ENCODE assay signal across 8 cellular contexts in the genomic region with DNA sequence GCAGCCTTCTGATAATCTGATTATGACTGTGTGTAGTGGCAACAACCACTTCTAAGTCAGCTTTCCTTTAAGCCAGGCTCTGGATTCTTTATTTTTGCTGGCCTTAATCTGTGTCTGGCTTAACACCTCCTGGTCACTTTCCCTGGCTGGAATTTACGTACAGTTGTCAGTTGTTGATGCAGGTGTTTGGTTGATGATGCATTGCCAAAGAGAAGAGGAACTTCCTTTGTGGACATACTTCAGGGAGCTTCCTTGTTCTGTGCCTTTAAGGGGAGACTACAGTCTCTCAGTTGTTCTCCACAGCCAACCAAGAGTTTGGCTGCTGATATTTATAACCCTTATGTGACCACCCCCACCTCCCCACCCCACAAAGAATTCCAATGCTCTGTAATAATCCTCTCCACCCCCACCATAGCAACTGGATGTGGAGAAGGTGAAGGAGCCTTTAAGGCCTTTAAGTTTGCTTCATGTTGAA.
DNase-seq lines count a peak whose midpoint lies in the region; ATAC-seq and TF ChIP-seq lines count a peak whose summit lies in the region.

No MANE protein-coding gene starts in this region.

- in situ Hi-C loops in GM13976 (cut with MboI; ENCODE audit: low sequenced_read_pairs, unreplicated experiment) = no loop called here

- TF ChIP-seq POLR2A in HCT116 (IDR thresholded peaks at IDR 0.05; ENCODE audit: borderline replicate concordance, extremely low read depth, insufficient read depth, insufficient read length) = no peak
- no peak for TF ChIP-seq POLR2A in gastroesophageal sphincter (IDR thresholded peaks at IDR 0.05)
- no peak for TF ChIP-seq POLR2A in sigmoid colon (IDR thresholded peaks at IDR 0.05)

- no peaks in the 10 kb centered on the region; the same call in 1 of the 2 replicates for H3K9me2 ChIP-seq in HCT116 (ENCODE audit: insufficient read depth)

- peaks cover 21% of the 10 kb centered on the region for H3K79me2 ChIP-seq in HCT116 (ENCODE audit: insufficient read depth, low read length)

- RAD21 ChIA-PET in HCT116 (lab: Charles Lee; ENCODE audit: low non-redundant PET in 1 of 2, low total read pairs in 2 of 2, uncharacterized antibody in 2 of 2, unreplicated experiment in 2 of 2) = interaction anchor here in 1 of 2 experiments (0.7 to 1.8 kb wide), 2 partner anchors 15 to 568 kb away, joined by 3 to 6 read pairs; no protein-coding TSS in a partner anchor

- TF ChIP-seq RAD21 in HCT116 (IDR thresholded peaks at IDR 0.05; ENCODE audit: low read depth) = no peak

- CTCF ChIA-PET in HCT116 (lab: Charles Lee) = interaction anchor here (1.0 to 2.8 kb wide), 6 partner anchors 10 to 258 kb away, joined by 3 to 9 read pairs (median 4); no protein-coding TSS in a partner anchor

- H3K9me3 ChIP-seq in HCT116 (ENCODE audit: control insufficient read depth in 1 of 2, insufficient read depth in 1 of 2, low read depth in 1 of 2, low read length in 2 of 2) (no peaks in the 10 kb centered on the region), SJSA1 (replicated peaks) (no peaks in the 10 kb centered on the region), gastroesophageal sphincter (no peaks in the 10 kb centered on the region), sigmoid colon (no peaks in the 10 kb centered on the region)

- POLR2A ChIA-PET in HCT116 (lab: Charles Lee) = interaction anchor here (1.1 to 2.5 kb wide), 2 partner anchors 11 to 15 kb away, joined by 3 to 18 read pairs; no protein-coding TSS in a partner anchor

- 0% methylated on average over 1 of the region's 1 CpG for WGBS in gastroesophageal sphincter (ENCODE audit: low coverage in 1 of 2), 2 donors
- 2 to 25% methylated on average over 1 of the region's 1 CpG for WGBS in sigmoid colon, 2 donors

- no TSS peak for BruUV-seq in HCT116 (replicated peaks; lab: Mats Ljungman, UMichigan)

- no peaks in the 10 kb centered on the region for H4K20me1 ChIP-seq in HCT116 (ENCODE audit: insufficient read depth)

- TF ChIP-seq CTCF in HCT116 (IDR thresholded peaks at IDR 0.05 in 2 of 3, conservative IDR thresholded peaks at IDR 0.05 in 1 of 3; ENCODE audit: borderline replicate concordance in 1 of 3, insufficient read depth in 1 of 3, low read depth in 2 of 3, low read length in 2 of 3) (no peak), gastroesophageal sphincter (IDR thresholded peaks at IDR 0.05) (no peak), sigmoid colon (IDR thresholded peaks at IDR 0.05) (no peak), GM13976 (IDR thresholded peaks at IDR 0.05; ENCODE audit: borderline replicate concordance, control extremely low read depth, extremely low read depth, insufficient read depth, missing control alignments) (no peak)

- H3K4me1 ChIP-seq in HCT116 (ENCODE audit: control insufficient read depth in 1 of 2, insufficient read depth in 2 of 2, low read length in 2 of 2) (peaks cover 86 to 95% of the 10 kb centered on the region in 2 experiments), SJSA1 (replicated peaks) (peaks cover 82% of the 10 kb centered on the region), gastroesophageal sphincter (peaks cover 46 to 97% (median 66%) of the 10 kb centered on the region in 3 donors), sigmoid colon (peaks cover 0 to 91% (median 83%) of the 10 kb centered on the region in 4 donors)

- peak overlapping the region; percentile 74 for H3K4me2 ChIP-seq in HCT116 (ENCODE audit: low read length)

- H3K27ac ChIP-seq in HCT116 (ENCODE audit: low read depth, low read length) (peak overlapping the region; percentile 91), SJSA1 (peak overlapping the region; percentile 49), gastroesophageal sphincter (peak overlapping the region; percentile 57 to 84 (median 80)), sigmoid colon (peak overlapping the region; percentile 62 to 84 (median 75))

- TF ChIP-seq EP300 in gastroesophageal sphincter (IDR thresholded peaks at IDR 0.05) (no peak), sigmoid colon (IDR thresholded peaks at IDR 0.05) (no peak)

- intact Hi-C loops in HCT116 (cut with micrococcal nuclease) (loop anchor here (10.0 kb wide), 1 partner anchor 1921 kb away; the partner anchor contains the start of gene ZC3H12A), sigmoid colon (cut with DNase I) (no loop called here)

- H3K27me3 ChIP-seq in HCT116 (ENCODE audit: insufficient read depth, low read length) (no peaks in the 10 kb centered on the region), SJSA1 (replicated peaks) (no peaks in the 10 kb centered on the region), gastroesophageal sphincter (no peaks in the 10 kb centered on the region), sigmoid colon (no peaks in the 10 kb centered on the region)

- ATAC-seq in HCT116 = peak; percentile 49
- no peak for ATAC-seq in gastroesophageal sphincter
- ATAC-seq in GM21723 (IDR thresholded peaks at IDR 0.05; ENCODE audit: unreplicated experiment) = no peak

- no peak overlapping the region for H2AFZ ChIP-seq in HCT116 (ENCODE audit: low read depth, low read length, poor library complexity, severe bottlenecking)

- DNase-seq in HCT116 (ENCODE audit: low read depth, low spot score) = peak; percentile 77
- peak; percentile 58 to 62 for DNase-seq in SJSA1 (ENCODE audit: low read depth in 1 of 2, low spot score in 2 of 2)
- DNase-seq in sigmoid colon = no peak
- DNase-seq in GM13976 (ENCODE audit: low spot score) = no peak
- no peak for DNase-seq in midbrain (lab: John Stamatoyannopoulos, UW)
- DNase-seq in activated effector memory CD4-positive, alpha-beta T cell treated with anti-CD3 and anti-CD28 coated beads, Interleukin-2, amount 50 U/mL, for 16 hours = no peak

- H3K36me3 ChIP-seq in HCT116 (ENCODE audit: control insufficient read depth in 1 of 2, insufficient read depth in 2 of 2, low read length in 2 of 2) (no peaks in the 10 kb centered on the region), SJSA1 (peaks cover 19% of the 10 kb centered on the region), gastroesophageal sphincter (no peaks in the 10 kb centered on the region), sigmoid colon (peaks cover 0 to 2% (median 0%) of the 10 kb centered on the region in 4 donors)

- H3K9ac ChIP-seq in HCT116 (ENCODE audit: low read length) = peak overlapping the region; percentile 53

- H3K4me3 ChIP-seq in HCT116 (replicated peaks in 1 of 2; ENCODE audit: low read depth in 1 of 2, low read length in 2 of 2) (peak overlapping the region; percentile 4 to 44; a peak in 3 of 4 replicates), SJSA1 (no peak overlapping the region), gastroesophageal sphincter (no peak overlapping the region), sigmoid colon (no peak overlapping the region)

TF ChIP-seq in HCT116, 20 proteins besides CTCF, POLR2A, EP300 and RAD21 (continues in another document):
- peak; percentile 76 for TF ChIP-seq EGR1 (IDR thresholded peaks at IDR 0.05; ENCODE audit: low read depth)
- TF ChIP-seq MAX (IDR thresholded peaks at IDR 0.05) = no peak
- TF ChIP-seq EZH2phosphoT487 (IDR thresholded peaks at IDR 0.05; ENCODE audit: borderline replicate concordance) = no peak
- TF ChIP-seq SRF (IDR thresholded peaks at IDR 0.05; ENCODE audit: low read depth) = no peak
- TF ChIP-seq JUND (IDR thresholded peaks at IDR 0.05) = peak; percentile 36
- TF ChIP-seq, protein P1, sequence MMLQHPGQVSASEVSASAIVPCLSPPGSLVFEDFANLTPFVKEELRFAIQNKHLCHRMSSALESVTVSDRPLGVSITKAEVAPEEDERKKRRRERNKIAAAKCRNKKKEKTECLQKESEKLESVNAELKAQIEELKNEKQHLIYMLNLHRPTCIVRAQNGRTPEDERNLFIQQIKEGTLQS (IDR thresholded peaks at IDR 0.05) = no peak
- peak; percentile 12 for TF ChIP-seq YY1 (IDR thresholded peaks at IDR 0.05; ENCODE audit: extremely low read depth, insufficient replicate concordance, low read depth, low read length)
- TF ChIP-seq POLR2AphosphoS5 (IDR thresholded peaks at IDR 0.05; ENCODE audit: low read depth, low read length) = peak; percentile 53; the same call in 1 of the 2 replicates
- TF ChIP-seq ZFX (IDR thresholded peaks at IDR 0.05) = no peak
- TF ChIP-seq CEBPB (IDR thresholded peaks at IDR 0.05; ENCODE audit: low read depth) = no peak; the same call in 1 of the 2 replicates
- TF ChIP-seq EZH2 (IDR thresholded peaks at IDR 0.05) = no peak
- 0 out of 2 replicates have a peak, but pooled peaks have one; percentile 19 for TF ChIP-seq FOSL1 (IDR thresholded peaks at IDR 0.05; ENCODE audit: low read depth)
- TF ChIP-seq TCF7L2 (IDR thresholded peaks at IDR 0.05; ENCODE audit: borderline replicate concordance, extremely low read depth, insufficient read depth, insufficient read length) = no peak
- peak; percentile 78 for TF ChIP-seq SP1 (IDR thresholded peaks at IDR 0.05; ENCODE audit: low read depth)
- no peak for TF ChIP-seq CBX3 (IDR thresholded peaks at IDR 0.05; ENCODE audit: low read depth)
- no peak for TF ChIP-seq ELF1 (IDR thresholded peaks at IDR 0.05; ENCODE audit: borderline replicate concordance, low read depth)

Comparison
In these comparisons a context has a peak if more than half of its experiments do, and no peak if none do; other contexts are left out.
1. DNase-seq: peak in HCT116 (single experiment) and SJSA1 (2 of 2); none in sigmoid colon (single experiment), GM13976 (single experiment), midbrain (single experiment) and activated effector memory CD4-positive, alpha-beta T cell treated with anti-CD3 and anti-CD28 coated beads, Interleukin-2, amount 50 U/mL, for 16 hours (single experiment).
2. H3K4me3 ChIP-seq: peak in HCT116 (2 of 2); none in SJSA1 (single experiment), gastroesophageal sphincter (0 of 2) and sigmoid colon (0 of 4).
3. Peak in every context shown above with its lines, with median percentiles within 50 percentile points of each other: H3K27ac ChIP-seq.